In the genomic region with DNA sequence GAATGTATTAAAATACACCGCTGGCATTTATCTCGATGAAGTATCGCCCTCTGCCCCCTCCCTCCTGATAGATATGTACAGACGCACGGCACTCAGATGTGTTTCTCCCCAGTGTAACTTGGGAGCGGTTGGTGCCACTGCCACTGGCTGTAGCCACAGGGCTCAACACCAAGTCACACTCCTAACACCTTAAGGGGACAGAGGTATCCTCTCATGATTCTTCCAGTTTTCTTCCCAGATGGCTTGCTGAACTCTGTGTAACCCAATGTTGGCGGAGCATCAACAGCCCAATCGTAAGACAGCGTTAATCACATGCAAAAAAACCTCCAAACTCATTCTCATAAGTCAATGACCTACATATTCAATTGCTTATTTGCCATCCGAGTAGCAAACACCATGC, we compare ENCODE assay signal across 16 cellular contexts. TPM values are rescaled to one million over a fixed set of nuclear protein-coding genes. Genes with fewer than 3 reads are reported as not detected.
DNase-seq lines count a peak whose midpoint lies in the region; ATAC-seq and TF ChIP-seq lines count a peak whose summit lies in the region.
"Had no signal": no experiment of that assay in that cellular context is flagged by ENCODE, and none has a peak within 500 bp of the region (broad histone marks: within the 10 kb centered on the region; RNA-seq: fewer than 3 reads in every experiment).

No MANE protein-coding gene starts in this region.

- H4K20me1 ChIP-seq in SK-N-SH (ENCODE audit: insufficient read depth): peaks cover 98% of the 10 kb centered on the region

- no peak overlapping the region for H2AFZ ChIP-seq in SK-N-SH (ENCODE audit: low read depth)

- H3K79me2 ChIP-seq in SK-N-SH (ENCODE audit: insufficient read depth): peaks cover 100% of the 10 kb centered on the region

- DNase-seq in SK-N-SH (peak; percentile 50), fibroblast of the aortic adventitia (ENCODE audit: low read depth) (peak; percentile 46), type B pancreatic cell (ENCODE audit: extremely low spot score, unreplicated experiment) (no peak), NCI-H2081 treated with DMSO at 0.1 percent for 48 hours (lab: John Stamatoyannopoulos, UW) (no peak), germinal center (ENCODE audit: low spot score) (no peak)
- DNase-seq in natural killer cell treated with Interleukin-12 subunit alpha and Interleukin-12 subunit beta and Interleukin-15 and Interleukin-18, amount 100 ng/mL, for 72 hours (ENCODE audit: low spot score): no peak
- DNase-seq: activated CD4-positive, alpha-beta T cell treated with anti-CD3 and anti-CD28 coated beads for 48 hours; activated T-cell treated with anti-CD3 and anti-CD28 coated beads for 4 hours; CD8-positive, alpha-beta memory T cell; erythroblast; MG63; NCI-H1930; NCI-H748 treated with DMSO at 0.1 percent for 48 hours; SHP77 had no signal

- CTCF ChIA-PET in SK-N-SH (lab: Yijun Ruan, JAX): no interaction called here

- no peaks in the 10 kb centered on the region for H3F3A ChIP-seq in SK-N-SH (replicated peaks; ENCODE audit: insufficient read depth)

- no peaks in the 10 kb centered on the region for H3K9me2 ChIP-seq in SK-N-SH

- no peak for TF ChIP-seq EP300 in SK-N-SH (IDR thresholded peaks at IDR 0.05; ENCODE audit: borderline replicate concordance in 1 of 2, low read depth in 1 of 2, low read length in 1 of 2)

- TF ChIP-seq CTCF in SK-N-SH (IDR thresholded peaks at IDR 0.05): no peak
- no peak for TF ChIP-seq CTCF in fibroblast of the aortic adventitia (IDR thresholded peaks at IDR 0.05; ENCODE audit: insufficient read depth, low read length)
- TF ChIP-seq CTCF in type B pancreatic cell (conservative IDR thresholded peaks at IDR 0.05): no peak

- peaks cover 16 to 21% of the 10 kb centered on the region in 2 experiments; a peak in 2 of 4 replicates for H3K4me1 ChIP-seq in SK-N-SH (ENCODE audit: control insufficient read depth in 1 of 2, insufficient read depth in 2 of 2, low read depth in 1 of 2, low read length in 1 of 2)

- peak overlapping the region; percentile 42 to 93 for H3K27ac Mint-ChIP-seq in natural killer cell treated with Interleukin-12 subunit alpha and Interleukin-12 subunit beta and Interleukin-15 and Interleukin-18, amount 100 ng/mL, for 72 hours
- peak overlapping the region; percentile 21 for H3K27ac Mint-ChIP-seq in type B pancreatic cell
- H3K27ac Mint-ChIP-seq: CD8-positive, alpha-beta memory T cell had no signal

- H3K9me3 ChIP-seq in SK-N-SH: no peaks in the 10 kb centered on the region
- H3K9me3 ChIP-seq: MG63 had no signal

- H3K27me3 Mint-ChIP-seq in natural killer cell treated with Interleukin-12 subunit alpha and Interleukin-12 subunit beta and Interleukin-15 and Interleukin-18, amount 100 ng/mL, for 72 hours: no peaks in the 10 kb centered on the region
- no peaks in the 10 kb centered on the region for H3K27me3 Mint-ChIP-seq in type B pancreatic cell

- WGBS in SK-N-SH (ENCODE audit: low lambda C conversion rate): 86% methylated on average over 10 of the region's 10 CpGs

- H3K27ac ChIP-seq in SK-N-SH (ENCODE audit: low read depth in 2 of 2, low read length in 1 of 2): no peak overlapping the region; a peak in 1 of 4 replicates

- peak overlapping the region; percentile 12 for H3K4me3 Mint-ChIP-seq in natural killer cell treated with Interleukin-12 subunit alpha and Interleukin-12 subunit beta and Interleukin-15 and Interleukin-18, amount 100 ng/mL, for 72 hours
- H3K4me3 Mint-ChIP-seq in type B pancreatic cell: peak overlapping the region; percentile 37
- H3K4me3 Mint-ChIP-seq: CD8-positive, alpha-beta memory T cell had no signal

- no peak for TF ChIP-seq RAD21 in SK-N-SH (IDR thresholded peaks at IDR 0.05; ENCODE audit: low read length)

- no peak overlapping the region for H3K4me3 ChIP-seq in SK-N-SH (ENCODE audit: low read depth in 2 of 2, low read length in 1 of 2)
- H3K4me3 ChIP-seq in fibroblast of the aortic adventitia (ENCODE audit: low read depth, low read length): no peak overlapping the region
- H3K4me3 ChIP-seq: MG63 had no signal

- H3K4me2 ChIP-seq in SK-N-SH: no peak overlapping the region

- ATAC-seq in SK-N-SH treated with all-trans-retinoic acid at 6 μM for 48 hours (no peak), GM18907 (IDR thresholded peaks at IDR 0.05; ENCODE audit: unreplicated experiment) (no peak)
- ATAC-seq in natural killer cell treated with Interleukin-12 subunit alpha and Interleukin-12 subunit beta and Interleukin-15 and Interleukin-18, amount 100 ng/mL, for 72 hours: no peak

- H3K36me3 Mint-ChIP-seq in natural killer cell treated with Interleukin-12 subunit alpha and Interleukin-12 subunit beta and Interleukin-15 and Interleukin-18, amount 100 ng/mL, for 72 hours: no peaks in the 10 kb centered on the region
- H3K36me3 Mint-ChIP-seq in type B pancreatic cell: peaks cover 34% of the 10 kb centered on the region
- H3K36me3 Mint-ChIP-seq: CD8-positive, alpha-beta memory T cell had no signal

- POLR2A ChIA-PET in SK-N-SH (lab: Yijun Ruan, JAX): no interaction called here

- H3K27me3 ChIP-seq in SK-N-SH (ENCODE audit: insufficient read depth): no peaks in the 10 kb centered on the region
- H3K27me3 ChIP-seq: MG63 had no signal

- peaks cover 63 to 82% of the 10 kb centered on the region in 2 donors for H3K4me1 Mint-ChIP-seq in natural killer cell treated with Interleukin-12 subunit alpha and Interleukin-12 subunit beta and Interleukin-15 and Interleukin-18, amount 100 ng/mL, for 72 hours (ENCODE audit: low read depth in 2 of 2)
- peaks cover 52% of the 10 kb centered on the region for H3K4me1 Mint-ChIP-seq in type B pancreatic cell (ENCODE audit: unreplicated experiment)
- H3K4me1 Mint-ChIP-seq: CD8-positive, alpha-beta memory T cell had no signal

- H3K9me3 Mint-ChIP-seq in natural killer cell treated with Interleukin-12 subunit alpha and Interleukin-12 subunit beta and Interleukin-15 and Interleukin-18, amount 100 ng/mL, for 72 hours: no peaks in the 10 kb centered on the region
- no peaks in the 10 kb centered on the region for H3K9me3 Mint-ChIP-seq in type B pancreatic cell
- H3K9me3 Mint-ChIP-seq: CD8-positive, alpha-beta memory T cell had no signal

- peaks cover 9 to 35% of the 10 kb centered on the region in 2 experiments for H3K36me3 ChIP-seq in SK-N-SH (replicated peaks in 1 of 2; ENCODE audit: control insufficient read depth in 1 of 2, insufficient read depth in 2 of 2, low read length in 1 of 2)

- no peak overlapping the region for H3K9ac ChIP-seq in SK-N-SH

TF ChIP-seq in SK-N-SH, 30 proteins besides CTCF, POLR2A, EP300 and RAD21 (continues in another document):
- no peak for TF ChIP-seq SMC3 (IDR thresholded peaks at IDR 0.05; ENCODE audit: low read depth, low read length)
- no peak for TF ChIP-seq YY1 (IDR thresholded peaks at IDR 0.05; ENCODE audit: low read depth)
- no peak for TF ChIP-seq CHD2 (IDR thresholded peaks at IDR 0.05; ENCODE audit: low read length, partially characterized antibody)
- TF ChIP-seq MEF2A (IDR thresholded peaks at IDR 0.05; ENCODE audit: borderline replicate concordance, low read depth): no peak
- no peak for TF ChIP-seq FOXM1 (IDR thresholded peaks at IDR 0.05; ENCODE audit: low read depth)
- TF ChIP-seq MXI1 (IDR thresholded peaks at IDR 0.05; ENCODE audit: low read depth, low read length): no peak
- TF ChIP-seq NFIC (IDR thresholded peaks at IDR 0.05; ENCODE audit: borderline replicate concordance): no peak
- TF ChIP-seq, protein P1, sequence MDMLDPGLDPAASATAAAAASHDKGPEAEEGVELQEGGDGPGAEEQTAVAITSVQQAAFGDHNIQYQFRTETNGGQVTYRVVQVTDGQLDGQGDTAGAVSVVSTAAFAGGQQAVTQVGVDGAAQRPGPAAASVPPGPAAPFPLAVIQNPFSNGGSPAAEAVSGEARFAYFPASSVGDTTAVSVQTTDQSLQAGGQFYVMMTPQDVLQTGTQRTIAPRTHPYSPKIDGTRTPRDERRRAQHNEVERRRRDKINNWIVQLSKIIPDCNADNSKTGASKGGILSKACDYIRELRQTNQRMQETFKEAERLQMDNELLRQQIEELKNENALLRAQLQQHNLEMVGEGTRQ (IDR thresholded peaks at IDR 0.05; ENCODE audit: borderline replicate concordance, low read depth, low read length): no peak

TF ChIP-seq in SK-N-SH treated with all-trans-retinoic acid at 6 μM for 48 hours, 23 proteins besides CTCF, POLR2A, EP300 and RAD21 (continues in another document):
- TF ChIP-seq ZNF8 (CRISPR knock-in tag; IDR thresholded peaks at IDR 0.05) (no peak), ZFP3 (CRISPR knock-in tag; IDR thresholded peaks at IDR 0.05) (no peak), ZC3H10 (CRISPR knock-in tag; IDR thresholded peaks at IDR 0.05) (no peak), ISL1 (CRISPR knock-in tag; IDR thresholded peaks at IDR 0.05) (no peak), ZFP30 (CRISPR knock-in tag; IDR thresholded peaks at IDR 0.05) (no peak), BACH2 (CRISPR knock-in tag; IDR thresholded peaks at IDR 0.05; ENCODE audit: borderline replicate concordance) (no peak), RARB (CRISPR knock-in tag; IDR thresholded peaks at IDR 0.05) (no peak), SNAI2 (CRISPR knock-in tag; IDR thresholded peaks at IDR 0.05) (no peak)
- TF ChIP-seq, protein P2, sequence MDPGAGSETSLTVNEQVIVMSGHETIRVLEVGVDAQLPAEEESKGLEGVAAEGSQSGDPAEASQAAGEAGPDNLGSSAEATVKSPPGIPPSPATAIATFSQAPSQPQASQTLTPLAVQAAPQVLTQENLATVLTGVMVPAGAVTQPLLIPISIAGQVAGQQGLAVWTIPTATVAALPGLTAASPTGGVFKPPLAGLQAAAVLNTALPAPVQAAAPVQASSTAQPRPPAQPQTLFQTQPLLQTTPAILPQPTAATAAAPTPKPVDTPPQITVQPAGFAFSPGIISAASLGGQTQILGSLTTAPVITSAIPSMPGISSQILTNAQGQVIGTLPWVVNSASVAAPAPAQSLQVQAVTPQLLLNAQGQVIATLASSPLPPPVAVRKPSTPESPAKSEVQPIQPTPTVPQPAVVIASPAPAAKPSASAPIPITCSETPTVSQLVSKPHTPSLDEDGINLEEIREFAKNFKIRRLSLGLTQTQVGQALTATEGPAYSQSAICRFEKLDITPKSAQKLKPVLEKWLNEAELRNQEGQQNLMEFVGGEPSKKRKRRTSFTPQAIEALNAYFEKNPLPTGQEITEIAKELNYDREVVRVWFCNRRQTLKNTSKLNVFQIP (CRISPR knock-in tag; IDR thresholded peaks at IDR 0.05; ENCODE audit: borderline replicate concordance, low read depth): no peak

RNA-seq across cellular contexts. Expression of gene CTBP2, which starts 35.5 kb away (rescaled TPM):
- polyA plus RNA-seq in SK-N-SH (2012; rRNA removed): 51.5 and 69.7 TPM in 2 replicates
- polyA plus RNA-seq in SK-N-SH (2012; cell fraction: cytosol; rRNA removed): 41.0 and 63.0 TPM in 2 replicates
- polyA plus RNA-seq in SK-N-SH (2012; cell fraction: nucleus; rRNA removed): 128 and 129 TPM in 2 replicates
- total RNA-seq in fibroblast of the aortic adventitia (ENCODE audit: low replicate concordance) (37.9 and 45.4 TPM in 2 replicates), type B pancreatic cell (ENCODE audit: low replicate concordance) (101 and 113 TPM in 2 replicates)
- total RNA-seq in natural killer cell treated with Interleukin-12 subunit alpha and Interleukin-12 subunit beta and Interleukin-15 and Interleukin-18, amount 100 ng/mL, for 72 hours: 10 to 100 TPM; 61.3 to 76.4 TPM

Comparison
In these comparisons a context has a peak if more than half of its experiments do, and no peak if none do; other contexts are left out.
1. DNase-seq: peak in SK-N-SH (single experiment) and fibroblast of the aortic adventitia (single experiment); none in natural killer cell treated with Interleukin-12 subunit alpha and Interleukin-12 subunit beta and Interleukin-15 and Interleukin-18, amount 100 ng/mL, for 72 hours (single experiment), type B pancreatic cell (single experiment), NCI-H2081 treated with DMSO at 0.1 percent for 48 hours (single experiment) and germinal center (single experiment).